10 cellular contexts compared by ENCODE assay signal in the genomic region with DNA sequence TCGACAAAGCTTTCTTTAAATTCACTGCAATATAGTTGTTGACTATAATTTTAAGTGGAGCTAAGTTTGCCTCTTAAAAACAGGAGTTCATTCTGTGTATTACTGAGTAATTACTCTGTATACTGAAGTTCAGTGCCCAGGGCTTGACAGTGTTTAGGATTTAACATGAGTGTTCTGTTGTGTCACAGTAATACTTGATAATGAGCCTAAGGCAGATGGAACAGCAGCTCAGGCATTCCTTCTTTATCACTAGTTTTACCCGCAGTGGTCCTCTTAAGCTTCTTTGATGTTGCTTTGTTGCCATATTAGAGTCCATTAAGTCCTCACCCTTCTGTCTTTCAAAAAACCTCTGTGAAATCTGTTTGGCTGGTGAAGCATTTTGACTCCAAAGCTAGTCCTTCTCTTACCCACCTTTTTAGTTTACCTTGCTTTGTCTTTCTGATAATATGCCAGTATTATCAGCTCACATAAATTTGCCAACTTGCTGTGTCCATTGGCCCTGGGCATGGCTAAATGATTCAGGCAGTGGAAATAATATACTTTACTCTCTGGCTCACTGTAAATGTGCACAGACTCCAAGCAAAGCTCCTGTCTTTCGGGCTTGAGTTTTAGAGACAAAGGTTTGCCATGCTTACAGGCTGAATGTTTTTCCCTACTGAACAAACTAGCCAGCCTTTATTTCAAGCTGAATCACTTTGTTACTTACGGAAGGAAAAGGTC. TPM values are rescaled to one million over a fixed set of nuclear protein-coding genes. Genes with fewer than 3 reads are reported as not detected.
DNase-seq lines count a peak whose midpoint lies in the region; ATAC-seq, FAIRE-seq and TF ChIP-seq lines count a peak whose summit lies in the region.
"Had no signal": no experiment of that assay in that cellular context is flagged by ENCODE, and none has a peak within 500 bp of the region (broad histone marks: within the 10 kb centered on the region; RNA-seq: fewer than 3 reads in every experiment).

No MANE protein-coding gene starts in this region.

- H3K79me2 ChIP-seq in K562 (ENCODE audit: control insufficient read depth, insufficient read depth, low read length) = peaks cover 94% of the 10 kb centered on the region

- WGBS in K562 (ENCODE audit: insufficient coverage, low coverage, missing lambda C conversion rate) = 42% methylated on average over 4 of the region's 4 CpGs
- WGBS in suprapubic skin = 59% methylated on average over 4 of the region's 4 CpGs

- TF ChIP-seq CTCF in K562 (IDR thresholded peaks at IDR 0.05 in 2 of 3, conservative IDR thresholded peaks at IDR 0.05 in 1 of 3; ENCODE audit: insufficient read depth in 2 of 3, low read depth in 1 of 3, low read length in 3 of 3) = no peak
- no peak for TF ChIP-seq CTCF in suprapubic skin (IDR thresholded peaks at IDR 0.05)

- H2AFZ ChIP-seq in K562 (ENCODE audit: low read depth, low read length) = no peak overlapping the region

- no peaks in the 10 kb centered on the region for H3K9me1 ChIP-seq in K562 (ENCODE audit: control insufficient read depth, insufficient read depth, low read length)

- in situ Hi-C loops in K562 (cut with MboI) = no loop called here

- H3K4me3 ChIP-seq in K562 (no peak overlapping the region), suprapubic skin (no peak overlapping the region)
- H3K4me3 ChIP-seq: right lobe of liver had no signal

- no peak for TF ChIP-seq EP300 in K562 (IDR thresholded peaks at IDR 0.05; ENCODE audit: low read length)
- no peak for TF ChIP-seq EP300 in suprapubic skin (IDR thresholded peaks at IDR 0.05)

- H4K20me1 ChIP-seq in K562 (replicated peaks; ENCODE audit: control insufficient read depth, insufficient read depth, low read length) = no peaks in the 10 kb centered on the region

- H3K4me1 ChIP-seq in K562 (replicated peaks in 1 of 2; ENCODE audit: control insufficient read depth in 2 of 2, insufficient read depth in 2 of 2, low read length in 2 of 2) (peaks cover 11 to 27% of the 10 kb centered on the region in 2 experiments; a peak in 4 of 5 replicates), suprapubic skin (peaks cover 27% of the 10 kb centered on the region)

- H3K27me3 ChIP-seq in K562 (ENCODE audit: control insufficient read depth in 2 of 2, insufficient read depth in 2 of 2, low read length in 2 of 2) (no peaks in the 10 kb centered on the region), suprapubic skin (no peaks in the 10 kb centered on the region)
- H3K27me3 ChIP-seq: right lobe of liver had no signal

- POLR2A ChIA-PET in K562 (lab: Yijun Ruan, JAX) = interaction anchor here (0.7 to 5.3 kb wide), 10 partner anchors 8 to 874 kb away, joined by 3 to 65 read pairs (median 4); a partner anchor contains a TSS

- H3K4me2 ChIP-seq in K562 (ENCODE audit: insufficient read depth, low read length) = 0 out of 2 replicates have a peak overlapping the region, but pooled peaks have one; percentile 14

- CTCF ChIA-PET in K562 (lab: Yijun Ruan, JAX; ENCODE audit: low intra/inter-chr PET ratio) = no interaction called here

- no peak for TF ChIP-seq POLR2A in K562 (conservative IDR thresholded peaks at IDR 0.05)
- TF ChIP-seq POLR2A in suprapubic skin (IDR thresholded peaks at IDR 0.05) = no peak

- peaks cover 44% of the 10 kb centered on the region; the same call in 2 of the 3 replicates for H3K36me3 ChIP-seq in K562 (ENCODE audit: control insufficient read depth, insufficient read depth, low read length)
- peaks cover 9% of the 10 kb centered on the region for H3K36me3 ChIP-seq in suprapubic skin
- H3K36me3 ChIP-seq: right lobe of liver had no signal

- peak overlapping the region; percentile 12; the same call in 2 of the 3 replicates for H3K27ac ChIP-seq in K562 (ENCODE audit: extremely low read depth, low read depth, low read length)
- no peak overlapping the region for H3K27ac ChIP-seq in suprapubic skin

- ATAC-seq in Right ventricle myocardium inferior (peak; percentile 23), K562 (peak; percentile 64), GM21381 (IDR thresholded peaks at IDR 0.05; ENCODE audit: unreplicated experiment) (no peak)

- no peak for DNase-seq in Right ventricle myocardium inferior (ENCODE audit: missing footprints)
- no peak for DNase-seq in cardiac septum (ENCODE audit: low spot score)
- DNase-seq in K562 (ENCODE audit: extremely low read depth in 1 of 4, low spot score in 3 of 4) = peak in 2 of 4 experiments; percentile 44 to 51
- DNase-seq in midbrain (lab: John Stamatoyannopoulos, UW) = peak; percentile 14
- no peak for DNase-seq in suprapubic skin (ENCODE audit: low spot score in 2 of 2)
- DNase-seq in NCI-H345 (lab: John Stamatoyannopoulos, UW) = no peak
- no peak for DNase-seq in cerebellum (ENCODE audit: low spot score)
- DNase-seq: COR-L47, right lobe of liver had no signal

- H3K9ac ChIP-seq in K562 (ENCODE audit: insufficient read depth in 1 of 2, low read depth in 2 of 2, low read length in 2 of 2) = 0 out of 4 replicates have a peak overlapping the region, but pooled peaks of 1 of the 2 experiments have one; percentile 0

- peak; percentile 49 for FAIRE-seq in K562 (lab: Jason Lieb, UNC)

- TF ChIP-seq RAD21 in K562 (CRISPR knock-in tag; conservative IDR thresholded peaks at IDR 0.05 in 1 of 2, IDR thresholded peaks at IDR 0.05 in 1 of 2) = no peak

- no TSS peak for BruUV-seq in K562 (replicated peaks; lab: Mats Ljungman, UMichigan)

- H3K9me3 ChIP-seq in K562 (replicated peaks; ENCODE audit: control insufficient read depth, insufficient read depth, low read depth, low read length) (no peaks in the 10 kb centered on the region), suprapubic skin (no peaks in the 10 kb centered on the region)
- H3K9me3 ChIP-seq: right lobe of liver had no signal

- intact Hi-C loops in Right ventricle myocardium inferior (cut with DNase I) (no loop called here), cardiac septum (cut with DNase I) (loop anchor here (5.0 kb wide), 1 partner anchor 45 kb away; a partner anchor contains a TSS), K562 (cut with micrococcal nuclease) (loop anchor here (5.0 kb wide), 1 partner anchor 110 kb away; no protein-coding TSS in a partner anchor)

RNA-seq across cellular contexts. Expression of a gene that starts 17.7 kb away (rescaled TPM):
- 50.3 TPM for total RNA-seq in Right ventricle myocardium inferior
- 63.5 TPM for total RNA-seq in cardiac septum
- 87.8 and 103 TPM in 2 replicates for total RNA-seq in K562 (2011; cell fraction: chromatin; rRNA removed; ENCODE audit: low replicate concordance)
- total RNA-seq in K562 (2011; cell fraction: nucleolus; rRNA removed) = 36.9 and 44.0 TPM in 2 replicates
- 51.7 and 52.1 TPM in 2 replicates for total RNA-seq in K562 (2011; cell fraction: nucleoplasm; rRNA removed)
- total RNA-seq in K562 (2014; rRNA removed) = 20.2 and 28.3 TPM in 2 replicates
- 29.6 and 33.1 TPM in 2 replicates for total RNA-seq in K562 (2014; rRNA removed; fragmentation: Illumina TruSeq; extraction: Trizol)
- 28.6 and 29.6 TPM in 2 replicates for total RNA-seq in K562 (2015; rRNA removed; fragmentation: Illumina TruSeq; extraction: Trizol)
- 57.5 and 57.9 TPM in 2 replicates for total RNA-seq in K562 (2021)
- polyA plus RNA-seq in K562 (2011; rRNA removed) = 56.1 and 66.4 TPM in 2 replicates
- 61.3 and 67.9 TPM in 2 replicates for polyA plus RNA-seq in K562 (2011; cell fraction: cytosol; rRNA removed)
- 83.1 and 90.0 TPM in 2 replicates for polyA plus RNA-seq in K562 (2011; cell fraction: nucleus; rRNA removed)
- 26.4 and 28.7 TPM in 2 replicates for polyA plus RNA-seq in K562 (2012)
- 34.5 and 35.9 TPM in 2 replicates for polyA plus RNA-seq in K562 (2014; fragmentation: Illumina TruSeq; extraction: Trizol)
- 10 to 100 TPM in 1 of 2 experiments, 1 to 10 TPM in 1; 10.0 to 10.9 TPM for polyA plus RNA-seq in K562 (2014; fragmentation: Nextera tagmentation; extraction: Ambion mirVana)
- polyA plus RNA-seq in K562 (2014; rRNA removed) = 21.3 and 21.9 TPM in 2 replicates
- 157 and 177 TPM in 2 replicates for polyA minus RNA-seq in K562 (2011; rRNA and poly(A)+ RNA removed)
- 66.3 and 89.1 TPM in 2 replicates for polyA minus RNA-seq in K562 (2011; cell fraction: cytosol; rRNA and poly(A)+ RNA removed)
- 27.6 and 55.2 TPM in 2 replicates for polyA minus RNA-seq in K562 (2011; cell fraction: nucleus; rRNA and poly(A)+ RNA removed)
- 10 to 100 TPM; 59.4 to 81.8 (median 69.7) TPM for total RNA-seq in suprapubic skin
- 46.9 TPM for total RNA-seq in cerebellum

RNA-seq across cellular contexts. Expression of a gene that starts 32.4 kb away (rescaled TPM):
- total RNA-seq in Right ventricle myocardium inferior (13.8 TPM), cardiac septum (8.2 TPM), K562 (2014; rRNA removed) (not detected in 2 replicates), K562 (2014; rRNA removed; fragmentation: Illumina TruSeq; extraction: Trizol) (0.07 TPM in 1 of 2 replicates, not detected in the other), K562 (2015; rRNA removed; fragmentation: Illumina TruSeq; extraction: Trizol) (0.07 and 0.08 TPM in 2 replicates), K562 (2021) (0.13 and 0.16 TPM in 2 replicates), suprapubic skin (10 to 100 TPM in 3 of 4 donors, 1 to 10 TPM in 1; 8.3 to 21.0 (median 18.0) TPM), cerebellum (26.4 TPM)
- 0.28 and 0.65 TPM in 2 replicates for total RNA-seq in K562 (2011; cell fraction: chromatin; rRNA removed; ENCODE audit: low replicate concordance)
- total RNA-seq in K562 (2011; cell fraction: nucleolus; rRNA removed) = 0.33 TPM in 1 of 2 replicates, not detected in the other
- 0.44 and 0.46 TPM in 2 replicates for total RNA-seq in K562 (2011; cell fraction: nucleoplasm; rRNA removed)
- polyA plus RNA-seq in K562 (2011; rRNA removed) (not detected in 2 replicates), K562 (2014; fragmentation: Illumina TruSeq; extraction: Trizol) (not detected in 2 replicates), K562 (2014; fragmentation: Nextera tagmentation; extraction: Ambion mirVana) (not detected), K562 (2014; rRNA removed) (not detected in 2 replicates)
- 0.03 TPM in 1 of 2 replicates, not detected in the other for polyA plus RNA-seq in K562 (2011; cell fraction: cytosol; rRNA removed)
- polyA plus RNA-seq in K562 (2011; cell fraction: nucleus; rRNA removed) = 0.07 and 0.11 TPM in 2 replicates
- not detected in 2 replicates for polyA plus RNA-seq in K562 (2012)
- 0.15 and 0.18 TPM in 2 replicates for polyA minus RNA-seq in K562 (2011; rRNA and poly(A)+ RNA removed)
- polyA minus RNA-seq in K562 (2011; cell fraction: cytosol; rRNA and poly(A)+ RNA removed) = not detected in 2 replicates
- polyA minus RNA-seq in K562 (2011; cell fraction: nucleus; rRNA and poly(A)+ RNA removed) = 0.40 and 0.89 TPM in 2 replicates

RNA-seq across cellular contexts. Expression of a gene that starts 41.7 kb away (rescaled TPM):
- total RNA-seq in Right ventricle myocardium inferior = 2.4 TPM
- 2.1 TPM for total RNA-seq in cardiac septum
- total RNA-seq in K562 (2011; cell fraction: chromatin; rRNA removed; ENCODE audit: low replicate concordance) = 9.0 and 11.8 TPM in 2 replicates
- total RNA-seq in K562 (2011; cell fraction: nucleolus; rRNA removed) = 8.8 and 8.9 TPM in 2 replicates
- 8.4 and 10.4 TPM in 2 replicates for total RNA-seq in K562 (2011; cell fraction: nucleoplasm; rRNA removed)
- 10.6 and 15.8 TPM in 2 replicates for total RNA-seq in K562 (2014; rRNA removed)
- total RNA-seq in K562 (2014; rRNA removed; fragmentation: Illumina TruSeq; extraction: Trizol) = 17.2 and 19.2 TPM in 2 replicates
- 22.6 and 22.9 TPM in 2 replicates for total RNA-seq in K562 (2015; rRNA removed; fragmentation: Illumina TruSeq; extraction: Trizol)
- total RNA-seq in K562 (2021) = 22.8 and 23.7 TPM in 2 replicates
- 11.0 and 11.7 TPM in 2 replicates for polyA plus RNA-seq in K562 (2011; rRNA removed)
- 13.7 and 18.9 TPM in 2 replicates for polyA plus RNA-seq in K562 (2011; cell fraction: cytosol; rRNA removed)
- polyA plus RNA-seq in K562 (2011; cell fraction: nucleus; rRNA removed) = 6.8 and 10.7 TPM in 2 replicates
- polyA plus RNA-seq in K562 (2012) = 14.8 and 17.9 TPM in 2 replicates
- polyA plus RNA-seq in K562 (2014; fragmentation: Illumina TruSeq; extraction: Trizol) = 25.9 and 28.8 TPM in 2 replicates
- polyA plus RNA-seq in K562 (2014; fragmentation: Nextera tagmentation; extraction: Ambion mirVana) = 10 to 100 TPM; 12.4 to 22.2 TPM
- polyA plus RNA-seq in K562 (2014; rRNA removed) = 14.9 and 18.0 TPM in 2 replicates
- polyA minus RNA-seq in K562 (2011; rRNA and poly(A)+ RNA removed) = 14.5 and 14.7 TPM in 2 replicates
- polyA minus RNA-seq in K562 (2011; cell fraction: cytosol; rRNA and poly(A)+ RNA removed) = 10.4 and 16.3 TPM in 2 replicates
- 5.1 and 7.6 TPM in 2 replicates for polyA minus RNA-seq in K562 (2011; cell fraction: nucleus; rRNA and poly(A)+ RNA removed)
- 1 to 10 TPM; 4.3 to 8.9 (median 6.3) TPM for total RNA-seq in suprapubic skin
- 9.3 TPM for total RNA-seq in cerebellum

RNA-seq across cellular contexts. Expression of a gene that starts 42.2 kb away (rescaled TPM):
- 12.2 TPM for total RNA-seq in Right ventricle myocardium inferior
- total RNA-seq in cardiac septum = 12.6 TPM
- 103 and 194 TPM in 2 replicates for total RNA-seq in K562 (2011; cell fraction: chromatin; rRNA removed; ENCODE audit: low replicate concordance)
- total RNA-seq in K562 (2011; cell fraction: nucleolus; rRNA removed) = 47.9 and 67.8 TPM in 2 replicates
- 93.6 and 108 TPM in 2 replicates for total RNA-seq in K562 (2011; cell fraction: nucleoplasm; rRNA removed)
- total RNA-seq in K562 (2014; rRNA removed) = 15.8 and 20.2 TPM in 2 replicates
- 24.6 and 30.4 TPM in 2 replicates for total RNA-seq in K562 (2014; rRNA removed; fragmentation: Illumina TruSeq; extraction: Trizol)
- 21.2 and 21.7 TPM in 2 replicates for total RNA-seq in K562 (2015; rRNA removed; fragmentation: Illumina TruSeq; extraction: Trizol)
- total RNA-seq in K562 (2021) = 22.2 and 23.8 TPM in 2 replicates
- 36.5 and 37.3 TPM in 2 replicates for polyA plus RNA-seq in K562 (2011; rRNA removed)
- 11.8 and 29.3 TPM in 2 replicates for polyA plus RNA-seq in K562 (2011; cell fraction: cytosol; rRNA removed)
- 66.6 and 88.6 TPM in 2 replicates for polyA plus RNA-seq in K562 (2011; cell fraction: nucleus; rRNA removed)
- 19.7 and 20.1 TPM in 2 replicates for polyA plus RNA-seq in K562 (2012)
- 26.7 and 28.5 TPM in 2 replicates for polyA plus RNA-seq in K562 (2014; fragmentation: Illumina TruSeq; extraction: Trizol)
- 10 to 100 TPM; 21.9 to 28.2 TPM for polyA plus RNA-seq in K562 (2014; fragmentation: Nextera tagmentation; extraction: Ambion mirVana)
- polyA plus RNA-seq in K562 (2014; rRNA removed) = 26.1 and 32.0 TPM in 2 replicates
- polyA minus RNA-seq in K562 (2011; rRNA and poly(A)+ RNA removed) = 47.9 and 53.5 TPM in 2 replicates
- polyA minus RNA-seq in K562 (2011; cell fraction: cytosol; rRNA and poly(A)+ RNA removed) = 15.7 and 16.8 TPM in 2 replicates
- polyA minus RNA-seq in K562 (2011; cell fraction: nucleus; rRNA and poly(A)+ RNA removed) = 24.4 and 47.7 TPM in 2 replicates
- 10 to 100 TPM; 10.9 to 34.0 (median 12.2) TPM for total RNA-seq in suprapubic skin
- total RNA-seq in cerebellum = 29.8 TPM

RNA-seq across cellular contexts. Expression of a gene that starts 59.4 kb away (rescaled TPM):
- total RNA-seq in Right ventricle myocardium inferior (not detected), cardiac septum (not detected), K562 (2014; rRNA removed) (0.09 and 0.12 TPM in 2 replicates), K562 (2014; rRNA removed; fragmentation: Illumina TruSeq; extraction: Trizol) (0.32 and 0.33 TPM in 2 replicates), K562 (2015; rRNA removed; fragmentation: Illumina TruSeq; extraction: Trizol) (0.19 and 0.36 TPM in 2 replicates), K562 (2021) (0.09 and 0.72 TPM in 2 replicates), suprapubic skin (1 to 10 TPM in 1 of 4 donors, under 1 TPM in 3; 0.13 to 1.4 (median 0.45) TPM), cerebellum (0.91 TPM)
- 1.4 and 2.8 TPM in 2 replicates for total RNA-seq in K562 (2011; cell fraction: chromatin; rRNA removed; ENCODE audit: low replicate concordance)
- 0.53 and 0.67 TPM in 2 replicates for total RNA-seq in K562 (2011; cell fraction: nucleolus; rRNA removed)
- 0.95 and 2.5 TPM in 2 replicates for total RNA-seq in K562 (2011; cell fraction: nucleoplasm; rRNA removed)
- polyA plus RNA-seq in K562 (2011; rRNA removed) (0.25 and 0.74 TPM in 2 replicates), K562 (2014; fragmentation: Illumina TruSeq; extraction: Trizol) (0.06 and 0.26 TPM in 2 replicates), K562 (2014; fragmentation: Nextera tagmentation; extraction: Ambion mirVana) (under 1 TPM in 1 of 2 experiments, not detected in 1; 0.42 TPM), K562 (2014; rRNA removed) (0.32 and 0.78 TPM in 2 replicates)
- polyA plus RNA-seq in K562 (2011; cell fraction: cytosol; rRNA removed) = 0.10 and 0.15 TPM in 2 replicates
- 0.85 and 1.2 TPM in 2 replicates for polyA plus RNA-seq in K562 (2011; cell fraction: nucleus; rRNA removed)
- polyA plus RNA-seq in K562 (2012) = 0.20 and 0.43 TPM in 2 replicates
- 0.48 and 1.2 TPM in 2 replicates for polyA minus RNA-seq in K562 (2011; rRNA and poly(A)+ RNA removed)
- not detected in 2 replicates for polyA minus RNA-seq in K562 (2011; cell fraction: cytosol; rRNA and poly(A)+ RNA removed)
- 0.33 and 0.40 TPM in 2 replicates for polyA minus RNA-seq in K562 (2011; cell fraction: nucleus; rRNA and poly(A)+ RNA removed)
